In genomic region chr15:71379893-71380292, GRCh38 we compare ENCODE assay signal across 19 cellular contexts.
"Had no signal": no experiment of that assay in that cellular context is flagged by ENCODE, and none has a peak within 500 bp of the region (broad histone marks: within the 10 kb centered on the region; RNA-seq: fewer than 3 reads in every experiment).

No MANE protein-coding gene starts in this region.

- H3K9me3 ChIP-seq: heart right ventricle, right lobe of liver, testis had no signal

- H3K4me1 ChIP-seq: testis had no signal

- H3K27me3 ChIP-seq: cardiac muscle cell, heart right ventricle, right lobe of liver, testis had no signal

- H3K36me3 ChIP-seq: cardiac muscle cell, heart right ventricle, right lobe of liver had no signal

- ATAC-seq: activated CD8-positive, alpha-beta T cell treated with anti-CD3 and anti-CD28 coated beads for 36 hours; activated naive CD4-positive, alpha-beta T cell treated with anti-CD3 and anti-CD28 coated beads, Interleukin-2, amount 50 U/mL, for 72 hours; activated T-cell treated with anti-CD3 and anti-CD28 coated beads, Interleukin-2, amount 50 U/mL, for 72 hours; left ventricle myocardium superior; stimulated activated naive CD8-positive, alpha-beta T cell treated with anti-CD3 and anti-CD28 coated beads, Interleukin-15, Interleukin-2, amounts not matched to agents 100 U/mL and 50 U/mL, for 24 hours had no signal

- DNase-seq: activated B cell treated with CpG ODN at 0.5 μM for 24 hours; activated CD4-positive, alpha-beta T cell treated with anti-CD3 and anti-CD28 coated beads, Interleukin-2, amount 50 U/mL, for 1 hour; activated CD8-positive, alpha-beta T cell treated with anti-CD3 and anti-CD28 coated beads for 36 hours; activated naive CD4-positive, alpha-beta T cell; activated T-cell treated with anti-CD3 and anti-CD28 coated beads, Interleukin-2, amount 50 U/mL, for 72 hours; anterior cingulate cortex; cortex of kidney; foreskin melanocyte; heart right ventricle; kidney glomerular epithelial cell; left ventricle myocardium superior; right lobe of liver; stimulated activated CD4-positive, alpha-beta T cell treated with anti-CD3 and anti-CD28 coated beads, Interleukin-12 subunit alpha, Interleukin-12 subunit beta, amount 100 ng/mL, for 4 hours; stimulated activated CD4-positive, alpha-beta T cell treated with anti-CD3 and anti-CD28 coated beads, Interleukin-4, amount 100 ng/mL, for 1 hour; stimulated activated naive CD8-positive, alpha-beta T cell treated with anti-CD3 and anti-CD28 coated beads, Interleukin-15, Interleukin-2, amounts not matched to agents 100 U/mL and 50 U/mL, for 24 hours; T-helper 1 cell; testis had no signal

- H3K4me3 ChIP-seq: cardiac muscle cell, heart right ventricle, right lobe of liver, testis had no signal

- H3K27ac ChIP-seq: cardiac muscle cell, heart right ventricle, testis had no signal
